Comparison of ENCODE assay signal across 23 cellular contexts in the genomic region with DNA sequence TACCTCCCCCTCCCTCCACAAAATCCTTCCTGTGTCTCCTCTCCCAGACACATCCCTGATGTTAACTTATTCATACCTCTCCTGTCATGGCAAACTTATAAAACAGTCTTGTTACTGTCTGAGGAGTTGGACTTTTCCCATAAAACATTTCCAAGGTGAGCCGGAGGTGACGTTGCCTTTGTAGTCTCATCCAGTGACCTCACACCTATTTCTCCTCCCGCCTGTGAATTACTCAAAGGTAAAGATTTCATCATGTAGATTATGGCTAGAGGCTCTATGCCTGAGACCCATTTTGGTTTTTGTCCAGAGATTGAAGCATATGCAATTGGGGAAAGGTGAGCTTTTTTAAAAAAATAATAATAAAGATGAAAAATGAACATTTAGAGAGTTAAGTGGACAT.
DNase-seq lines count a peak whose midpoint lies in the region; ATAC-seq, FAIRE-seq and TF ChIP-seq lines count a peak whose summit lies in the region.
"Had no signal": no experiment of that assay in that cellular context is flagged by ENCODE, and none has a peak within 500 bp of the region (broad histone marks: within the 10 kb centered on the region; RNA-seq: fewer than 3 reads in every experiment).

No MANE protein-coding gene starts in this region.

- H3K4me3 ChIP-seq in breast epithelium, result no peak overlapping the region
- H3K4me3 ChIP-seq: SJCRH30 had no signal

- intact Hi-C loops in MCF 10A (cut with micrococcal nuclease), result no loop called here
- intact Hi-C loops in breast epithelium (cut with DNase I; ENCODE audit: low total_unique reads), result no loop called here

- H3K4me3 Mint-ChIP-seq in MCF 10A (ENCODE audit: unreplicated experiment) (no peak overlapping the region), osteocyte (ENCODE audit: unreplicated experiment) (no peak overlapping the region)
- H3K4me3 Mint-ChIP-seq: T-cell had no signal

- H3K36me3 Mint-ChIP-seq in MCF 10A (ENCODE audit: insufficient read depth, unreplicated experiment), result peaks cover 11% of the 10 kb centered on the region
- no peaks in the 10 kb centered on the region for H3K36me3 Mint-ChIP-seq in osteocyte (ENCODE audit: unreplicated experiment)
- H3K36me3 Mint-ChIP-seq: T-cell had no signal

- H3K9me3 ChIP-seq in breast epithelium, result no peaks in the 10 kb centered on the region
- H3K9me3 ChIP-seq: SJCRH30 had no signal

- no peaks in the 10 kb centered on the region for H3K9me3 Mint-ChIP-seq in MCF 10A (ENCODE audit: unreplicated experiment)
- H3K9me3 Mint-ChIP-seq in osteocyte (ENCODE audit: unreplicated experiment), result no peaks in the 10 kb centered on the region
- H3K9me3 Mint-ChIP-seq: T-cell had no signal

- H3K27me3 Mint-ChIP-seq in MCF 10A (ENCODE audit: insufficient read depth, unreplicated experiment) (no peaks in the 10 kb centered on the region), osteocyte (ENCODE audit: unreplicated experiment) (no peaks in the 10 kb centered on the region)

- no peaks in the 10 kb centered on the region for H3K4me1 ChIP-seq in breast epithelium

- no peak for FAIRE-seq in D721Med (lab: Jason Lieb, UNC)

- peak; percentile 54 for DNase-seq in MCF 10A (ENCODE audit: unreplicated experiment)
- no peak for DNase-seq in breast epithelium (ENCODE audit: low spot score in 2 of 2)
- DNase-seq in RWPE1 (ENCODE audit: low spot score), result peak; percentile 26
- no peak for DNase-seq in epithelial cell of prostate (ENCODE audit: low read depth, low spot score)
- no peak for DNase-seq in osteocyte (ENCODE audit: extremely low spot score, unreplicated experiment)
- no peak for DNase-seq in NCI-H1092 (lab: John Stamatoyannopoulos, UW)
- DNase-seq in D721Med (ENCODE audit: insufficient read length, low spot score), result no peak
- DNase-seq: AML-193, DMS79, H7, MV-4-11, NCI-H1694 treated with DMSO at 0.1 percent for 48 hours, NCI-H2081 treated with DMSO at 0.1 percent for 48 hours, NCI-H2171 treated with DMSO at 0.1 percent for 48 hours, NCI-H446, OCI-M1, SJCRH30, T-cell had no signal

- no TSS peak for BruUV-seq in MCF 10A (replicated peaks; lab: Mats Ljungman, UMichigan)

- H3K27me3 ChIP-seq in breast epithelium, result no peaks in the 10 kb centered on the region
- H3K27me3 ChIP-seq: SJCRH30 had no signal

- H3K27ac ChIP-seq in breast epithelium, result no peak overlapping the region
- H3K27ac ChIP-seq in RWPE1, result peak overlapping the region; percentile 100
- peak overlapping the region; percentile 99 for H3K27ac ChIP-seq in epithelial cell of prostate
- H3K27ac ChIP-seq: 22Rv1, C4-2B, HL-60, KMS-11, SJCRH30 had no signal

- TF ChIP-seq CTCF in MCF 10A (IDR thresholded peaks at IDR 0.05; ENCODE audit: unreplicated experiment) (no peak), breast epithelium (IDR thresholded peaks at IDR 0.05) (no peak), RWPE1 (conservative IDR thresholded peaks at IDR 0.05; ENCODE audit: low read depth) (no peak), osteocyte (IDR thresholded peaks at IDR 0.05) (no peak), D721Med (IDR thresholded peaks at IDR 0.05; ENCODE audit: insufficient read depth, missing control alignments) (no peak)

- TF ChIP-seq POLR2A in breast epithelium (IDR thresholded peaks at IDR 0.05), result no peak

- H3K4me1 Mint-ChIP-seq in MCF 10A (ENCODE audit: insufficient read depth, unreplicated experiment), result peaks cover 56% of the 10 kb centered on the region
- H3K4me1 Mint-ChIP-seq in osteocyte (ENCODE audit: unreplicated experiment), result peaks cover 79% of the 10 kb centered on the region

- POLR2A ChIA-PET in MCF 10A (lab: Yijun Ruan, JAX) (interaction anchor here (1.5 to 4.0 kb wide), 5 partner anchors 10 to 106 kb away, joined by 3 to 23 read pairs (median 17); no protein-coding TSS in a partner anchor), RWPE1 (lab: Yijun Ruan, JAX; ENCODE audit: low non-redundant PET) (no interaction called here)

- H3K36me3 ChIP-seq in breast epithelium, result no peaks in the 10 kb centered on the region
- H3K36me3 ChIP-seq: SJCRH30 had no signal

- no peak for ATAC-seq in GM18498 (IDR thresholded peaks at IDR 0.05; ENCODE audit: unreplicated experiment)
- ATAC-seq: T-cell had no signal

- peak overlapping the region; percentile 95 for H3K27ac Mint-ChIP-seq in MCF 10A (ENCODE audit: low read depth, unreplicated experiment)
- peak overlapping the region; percentile 97 for H3K27ac Mint-ChIP-seq in osteocyte (ENCODE audit: unreplicated experiment)
- H3K27ac Mint-ChIP-seq: T-cell had no signal

- CTCF ChIA-PET in MCF 10A (lab: Yijun Ruan, JAX) (interaction anchor here (0.6 to 1.4 kb wide), 2 partner anchors 106 to 356 kb away, joined by 3 to 4 read pairs; no protein-coding TSS in a partner anchor), RWPE1 (lab: Yijun Ruan, JAX) (no interaction called here)

Comparison
In these comparisons a context has a peak if more than half of its experiments do, and no peak if none do; other contexts are left out.
1. DNase-seq: peak in MCF 10A (single experiment) and RWPE1 (single experiment); none in breast epithelium (0 of 2), epithelial cell of prostate (single experiment), osteocyte (single experiment), NCI-H1092 (single experiment) and D721Med (single experiment).
2. H3K27ac ChIP-seq: peak in RWPE1 (single experiment) and epithelial cell of prostate (single experiment); none in breast epithelium (0 of 2).